ENCODE assay signal across 16 cellular contexts in the genomic region with DNA sequence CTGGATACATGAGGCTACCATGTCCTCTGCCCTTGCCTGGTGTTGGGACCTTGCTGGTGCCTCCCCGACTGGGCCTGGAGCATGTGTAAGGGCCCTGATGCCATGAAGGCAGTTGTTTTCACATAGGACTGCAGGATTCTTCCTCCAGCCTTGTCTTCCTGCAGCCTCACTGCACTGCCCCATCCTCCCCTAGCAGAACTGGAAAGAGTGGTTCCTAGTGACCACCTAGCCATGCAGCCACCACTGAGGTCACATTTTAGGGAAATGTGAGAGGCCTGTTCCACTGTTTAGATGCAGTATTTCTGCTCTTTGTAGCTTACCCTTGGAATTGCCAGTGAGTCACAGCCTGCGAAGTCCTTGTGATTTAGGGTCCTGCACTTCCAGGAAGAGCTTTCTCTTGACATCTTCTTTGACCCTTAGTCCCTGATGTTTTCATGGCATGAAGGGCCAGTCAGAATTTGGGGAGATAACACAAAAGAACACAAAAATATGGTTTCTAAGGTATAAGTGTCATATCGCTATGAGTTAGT. TPM values are rescaled to one million over a fixed set of nuclear protein-coding genes. Genes with fewer than 3 reads are reported as not detected.
A peak's percentile ranks its signal among the peaks of the same experiment; 100 is the strongest.
DNase-seq lines count a peak whose midpoint lies in the region; ATAC-seq, FAIRE-seq and TF ChIP-seq lines count a peak whose summit lies in the region.
"Had no signal": no experiment of that assay in that cellular context is flagged by ENCODE, and none has a peak within 500 bp of the region (broad histone marks: within the 10 kb centered on the region; RNA-seq: fewer than 3 reads in every experiment).

No MANE protein-coding gene starts in this region.

- no peak overlapping the region for H2AFZ ChIP-seq in GM12878 (ENCODE audit: control insufficient read depth, low read depth, low read length)

- WGBS in GM12878 (ENCODE audit: insufficient coverage, insufficient replicate concordance, low lambda C conversion rate, missing lambda C conversion rate), result 60% methylated on average over 3 of the region's 3 CpGs
- 91% methylated on average over 1 of the region's 3 CpGs for WGBS in right lobe of liver (ENCODE audit: insufficient coverage, low coverage, low lambda C conversion rate, missing lambda C conversion rate)

- TF ChIP-seq CTCF in Peyer's patch (IDR thresholded peaks at IDR 0.05), result no peak
- no peak for TF ChIP-seq CTCF in GM12878 (IDR thresholded peaks at IDR 0.05 in 2 of 3, conservative IDR thresholded peaks at IDR 0.05 in 1 of 3; ENCODE audit: control insufficient read depth in 2 of 3, extremely low read depth in 1 of 3, insufficient read depth in 1 of 3, low read depth in 3 of 3, low read length in 3 of 3)
- TF ChIP-seq CTCF in right lobe of liver (IDR thresholded peaks at IDR 0.05), result no peak

- H3K27ac ChIP-seq in Peyer's patch (peak overlapping the region in 3 of 4 donors; percentile 25 to 85 (median 61)), GM12878 (ENCODE audit: control insufficient read depth, insufficient read depth) (peak overlapping the region; percentile 100), right lobe of liver (no peak overlapping the region)
- H3K27ac ChIP-seq: brain microvascular endothelial cell, psoas muscle had no signal

- H3K9me3 ChIP-seq in Peyer's patch (no peaks in the 10 kb centered on the region), GM12878 (replicated peaks; ENCODE audit: control insufficient read depth, insufficient read depth, low read length) (no peaks in the 10 kb centered on the region), right lobe of liver (no peaks in the 10 kb centered on the region)
- H3K9me3 ChIP-seq: psoas muscle had no signal

- in situ Hi-C loops in GM12878 (cut with MboI), result no loop called here

- H3K79me2 ChIP-seq in GM12878 (ENCODE audit: control insufficient read depth, insufficient read depth, low read length), result peaks cover 92% of the 10 kb centered on the region

- FAIRE-seq in GM12878 (lab: Jason Lieb, UNC), result no peak

- peaks cover 0 to 34% (median 13%) of the 10 kb centered on the region in 4 donors for H3K4me1 ChIP-seq in Peyer's patch
- H3K4me1 ChIP-seq in GM12878 (ENCODE audit: control insufficient read depth, insufficient read depth, low read length), result peaks cover 46% of the 10 kb centered on the region
- H3K4me1 ChIP-seq in right lobe of liver, result no peaks in the 10 kb centered on the region
- H3K4me1 ChIP-seq: psoas muscle had no signal

- H3K9ac ChIP-seq in GM12878 (ENCODE audit: control insufficient read depth, insufficient read depth, low read length), result no peak overlapping the region

- DNase-seq in activated CD8-positive, alpha-beta memory T cell treated with anti-CD3 and anti-CD28 coated beads, Interleukin-2, amount 10 ng/mL, durations not matched to agents 7 days and 5 days, result no peak
- no peak for DNase-seq in activated CD8-positive, alpha-beta memory T cell treated with anti-CD3 and anti-CD28 coated beads for 24 hours
- DNase-seq in Peyer's patch (no peak), GM12878 (ENCODE audit: low read depth, low spot score) (no peak), HuH-7 (ENCODE audit: low spot score) (no peak), NCI-H146 treated with DMSO at 0.1 percent for 48 hours (lab: John Stamatoyannopoulos, UW; ENCODE audit: unreplicated experiment) (no peak), right lobe of liver (no peak)
- DNase-seq in stimulated activated effector memory CD8-positive, alpha-beta T cell treated with anti-CD3 and anti-CD28 coated beads, Interleukin-12 subunit alpha, Interleukin-12 subunit beta, amount 100 ng/mL, for 72 hours (ENCODE audit: low spot score in 2 of 2), result no peak
- DNase-seq: activated CD4-positive, CD25-positive, alpha-beta regulatory T cell; brain microvascular endothelial cell; hippocampal formation; KG1; left colon; NCI-H1694; PC-3; psoas muscle had no signal

- no peaks in the 10 kb centered on the region for H4K20me1 ChIP-seq in GM12878 (ENCODE audit: control insufficient read depth, insufficient read depth)

- peaks cover 14% of the 10 kb centered on the region for H3K36me3 Mint-ChIP-seq in activated CD8-positive, alpha-beta memory T cell treated with anti-CD3 and anti-CD28 coated beads, Interleukin-2, amount 10 ng/mL, durations not matched to agents 7 days and 5 days
- H3K36me3 Mint-ChIP-seq in stimulated activated effector memory CD8-positive, alpha-beta T cell treated with anti-CD3 and anti-CD28 coated beads, Interleukin-12 subunit alpha, Interleukin-12 subunit beta, amount 100 ng/mL, for 72 hours, result peaks cover 39% of the 10 kb centered on the region

- no peak overlapping the region for H3K4me3 Mint-ChIP-seq in activated CD8-positive, alpha-beta memory T cell treated with anti-CD3 and anti-CD28 coated beads, Interleukin-2, amount 10 ng/mL, durations not matched to agents 7 days and 5 days
- peak overlapping the region; percentile 64 for H3K4me3 Mint-ChIP-seq in stimulated activated effector memory CD8-positive, alpha-beta T cell treated with anti-CD3 and anti-CD28 coated beads, Interleukin-12 subunit alpha, Interleukin-12 subunit beta, amount 100 ng/mL, for 72 hours

- peak overlapping the region; percentile 99 for H3K4me2 ChIP-seq in GM12878 (ENCODE audit: control insufficient read depth, insufficient read depth)

- SMC1A ChIA-PET in GM12878 (lab: Charles Lee; ENCODE audit: uncharacterized antibody, unreplicated experiment), result interaction anchor here (1.0 to 34.8 kb wide), 10 partner anchors 11 to 103 kb away, joined by 3 to 1117 read pairs (median 35); a partner anchor contains a TSS

- no peak for ATAC-seq in activated CD8-positive, alpha-beta memory T cell treated with anti-CD3 and anti-CD28 coated beads, Interleukin-2, amount 10 ng/mL, durations not matched to agents 7 days and 5 days
- ATAC-seq in GM12878, result no peak
- no peak for ATAC-seq in stimulated activated effector memory CD8-positive, alpha-beta T cell treated with anti-CD3 and anti-CD28 coated beads, Interleukin-12 subunit alpha, Interleukin-12 subunit beta, amount 100 ng/mL, for 72 hours
- ATAC-seq in right lobe of liver, result no peak
- ATAC-seq: left colon, PC-3, psoas muscle had no signal

- no peaks in the 10 kb centered on the region for H3K9me3 Mint-ChIP-seq in activated CD8-positive, alpha-beta memory T cell treated with anti-CD3 and anti-CD28 coated beads, Interleukin-2, amount 10 ng/mL, durations not matched to agents 7 days and 5 days (ENCODE audit: low read depth)
- H3K9me3 Mint-ChIP-seq in stimulated activated effector memory CD8-positive, alpha-beta T cell treated with anti-CD3 and anti-CD28 coated beads, Interleukin-12 subunit alpha, Interleukin-12 subunit beta, amount 100 ng/mL, for 72 hours, result no peaks in the 10 kb centered on the region

- RAD21 ChIA-PET in GM12878 (lab: Charles Lee; ENCODE audit: unreplicated experiment), result interaction anchor here (1.7 to 18.7 kb wide), 6 partner anchors 9 to 103 kb away, joined by 5 to 501 read pairs (median 50); a partner anchor contains a TSS

- BruUV-seq in GM12878 (replicated peaks; lab: Mats Ljungman, UMichigan), result no TSS peak

- peak overlapping the region; percentile 97 for H3K27ac Mint-ChIP-seq in activated CD8-positive, alpha-beta memory T cell treated with anti-CD3 and anti-CD28 coated beads, Interleukin-2, amount 10 ng/mL, durations not matched to agents 7 days and 5 days
- H3K27ac Mint-ChIP-seq in stimulated activated effector memory CD8-positive, alpha-beta T cell treated with anti-CD3 and anti-CD28 coated beads, Interleukin-12 subunit alpha, Interleukin-12 subunit beta, amount 100 ng/mL, for 72 hours, result peak overlapping the region; percentile 92

- H3K36me3 ChIP-seq in Peyer's patch, result no peaks in the 10 kb centered on the region
- H3K36me3 ChIP-seq in GM12878 (ENCODE audit: control insufficient read depth in 2 of 2, insufficient read depth in 2 of 2, low read length in 1 of 2), result peaks cover 0 to 3% of the 10 kb centered on the region in 2 experiments; a peak in 2 of 4 replicates
- H3K36me3 ChIP-seq in right lobe of liver, result no peaks in the 10 kb centered on the region
- H3K36me3 ChIP-seq: brain microvascular endothelial cell had no signal

- intact Hi-C loops in GM12878 (cut with micrococcal nuclease; ENCODE audit: unreplicated experiment), result loop anchor here (10.0 kb wide), 1 partner anchor 307 kb away; no protein-coding TSS in a partner anchor
- intact Hi-C loops in right lobe of liver (cut with DNase I), result loop anchor here in 1 of 2 donors (10.0 kb wide), 1 partner anchor 217 kb away; no protein-coding TSS in a partner anchor

- no peak for TF ChIP-seq EP300 in GM12878 (IDR thresholded peaks at IDR 0.05; ENCODE audit: borderline replicate concordance in 1 of 2, control insufficient read depth in 1 of 2, low read depth in 2 of 2, low read length in 2 of 2)

- no peak for TF ChIP-seq RAD21 in GM12878 (IDR thresholded peaks at IDR 0.05; ENCODE audit: insufficient read depth, low read depth, low read length)

- no peaks in the 10 kb centered on the region for H3K27me3 Mint-ChIP-seq in activated CD8-positive, alpha-beta memory T cell treated with anti-CD3 and anti-CD28 coated beads, Interleukin-2, amount 10 ng/mL, durations not matched to agents 7 days and 5 days

- H3K27me3 ChIP-seq in Peyer's patch (no peaks in the 10 kb centered on the region), GM12878 (replicated peaks in 1 of 2; ENCODE audit: control insufficient read depth in 2 of 2, insufficient read depth in 2 of 2, low read length in 1 of 2) (no peaks in the 10 kb centered on the region), right lobe of liver (no peaks in the 10 kb centered on the region)
- H3K27me3 ChIP-seq: brain microvascular endothelial cell had no signal

- H3K4me3 ChIP-seq in Peyer's patch, result no peak overlapping the region
- no peak overlapping the region; the same call in 1 of the 2 replicates for H3K4me3 ChIP-seq in GM12878
- no peak overlapping the region for H3K4me3 ChIP-seq in right lobe of liver
- H3K4me3 ChIP-seq: psoas muscle had no signal

- no peak for TF ChIP-seq POLR2A in Peyer's patch (IDR thresholded peaks at IDR 0.05)
- TF ChIP-seq POLR2A in GM12878 (IDR thresholded peaks at IDR 0.05; ENCODE audit: low read depth, low read length), result no peak
- no peak for TF ChIP-seq POLR2A in right lobe of liver (IDR thresholded peaks at IDR 0.05)

- POLR2A ChIA-PET in GM12878 (lab: Charles Lee), result interaction anchor here (1.0 to 20.9 kb wide), 7 partner anchors 8 to 261 kb away, joined by 3 to 657 read pairs (median 6); a partner anchor contains a TSS

- CTCF ChIA-PET in activated CD8-positive, alpha-beta memory T cell treated with anti-CD3 and anti-CD28 coated beads, Interleukin-2, amount 10 ng/mL, durations not matched to agents 7 days and 5 days (lab: Charles Lee), result interaction anchor here (0.8 to 5.5 kb wide), 5 partner anchors 8 to 80 kb away, joined by 3 to 37 read pairs (median 4); no protein-coding TSS in a partner anchor
- CTCF ChIA-PET in GM12878 (lab: Yijun Ruan, JAX), result interaction anchor here (0.7 to 20.3 kb wide), 7 partner anchors 8 to 103 kb away, joined by 3 to 261 read pairs (median 61); a partner anchor contains a TSS

- H3K4me1 Mint-ChIP-seq in activated CD8-positive, alpha-beta memory T cell treated with anti-CD3 and anti-CD28 coated beads, Interleukin-2, amount 10 ng/mL, durations not matched to agents 7 days and 5 days, result peaks cover 90% of the 10 kb centered on the region
- H3K4me1 Mint-ChIP-seq in stimulated activated effector memory CD8-positive, alpha-beta T cell treated with anti-CD3 and anti-CD28 coated beads, Interleukin-12 subunit alpha, Interleukin-12 subunit beta, amount 100 ng/mL, for 72 hours, result peaks cover 96% of the 10 kb centered on the region

RNA-seq across cellular contexts. Expression of a gene that starts 24.2 kb away (rescaled TPM):
- total RNA-seq in activated CD8-positive, alpha-beta memory T cell treated with anti-CD3 and anti-CD28 coated beads, Interleukin-2, amount 10 ng/mL, durations not matched to agents 7 days and 5 days, result 100 to 1,000 TPM; 106 to 109 TPM
- total RNA-seq in Peyer's patch (10 to 100 TPM in 2 of 4 donors, 1 to 10 TPM in 2; 3.0 to 47.9 (median 10.2) TPM), GM12878 (2014; rRNA removed) (140 and 157 TPM in 2 replicates), GM12878 (2014; rRNA removed; fragmentation: Illumina TruSeq; extraction: Trizol) (178 and 183 TPM in 2 replicates), GM12878 (2021) (116 and 124 TPM in 2 replicates), right lobe of liver (10 to 100 TPM in 2 of 6 experiments, 1 to 10 TPM in 4; 2.2 to 26.7 (median 5.4) TPM)
- 75.1 and 80.9 TPM in 2 replicates for total RNA-seq in GM12878 (2013; cell fraction: nucleolus; rRNA removed)
- 51.5 TPM for polyA plus RNA-seq in GM12878 (2011; ENCODE audit: low read depth)
- polyA plus RNA-seq in GM12878 (2011; rRNA removed) (169 and 264 TPM in 2 replicates), GM12878 (2014; fragmentation: Illumina TruSeq; extraction: Trizol) (180 and 219 TPM in 2 replicates), GM12878 (2014; fragmentation: Nextera tagmentation; extraction: Ambion mirVana) (100 to 1,000 TPM; 217 to 324 TPM), GM12878 (2014; rRNA removed) (108 and 144 TPM in 2 replicates), GM12878 (2016; fragmentation: Nextera tagmentation; extraction: Ambion mirVana) (100 to 1,000 TPM; 177 to 181 TPM)
- 66.2 and 70.2 TPM in 2 replicates for polyA plus RNA-seq in GM12878 (2011; cell fraction: cytosol; rRNA removed)
- polyA plus RNA-seq in GM12878 (2011; cell fraction: nucleus; rRNA removed), result 51.6 and 57.2 TPM in 2 replicates
- 82.6 and 119 TPM in 2 replicates for polyA plus RNA-seq in GM12878 (2012)
- 69.6 and 132 TPM in 2 replicates for polyA minus RNA-seq in GM12878 (2011; rRNA and poly(A)+ RNA removed)
- polyA minus RNA-seq in GM12878 (2011; cell fraction: cytosol; rRNA and poly(A)+ RNA removed), result 56.4 and 60.0 TPM in 2 replicates
- 30.6 and 45.0 TPM in 2 replicates for polyA minus RNA-seq in GM12878 (2011; cell fraction: nucleus; rRNA and poly(A)+ RNA removed)

Comparison
In these comparisons a context has a peak if more than half of its experiments do, and no peak if none do; other contexts are left out.
1. H3K27ac ChIP-seq: peak in Peyer's patch (3 of 4) and GM12878 (single experiment); none in right lobe of liver (0 of 3).